In the genomic region with DNA sequence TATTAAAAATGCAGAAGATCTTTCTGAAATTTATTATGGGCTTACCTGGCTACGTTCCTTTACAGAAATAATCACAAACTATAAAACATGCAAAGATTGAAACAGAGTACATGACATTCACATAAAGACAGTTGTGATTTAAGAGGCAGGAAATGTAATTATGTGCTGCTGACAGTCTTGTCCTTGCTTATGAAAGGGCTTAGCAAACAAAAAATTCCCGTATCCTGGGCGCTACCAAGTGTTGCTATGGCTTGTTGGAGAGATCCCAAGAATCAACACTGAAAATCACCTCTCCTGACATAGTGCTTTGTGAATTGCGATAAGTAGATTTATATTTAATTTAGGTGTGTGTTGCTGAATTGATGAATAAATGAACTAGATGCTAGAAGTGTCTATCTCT, we compare ENCODE assay signal across 22 cellular contexts.
"Had no signal": no experiment of that assay in that cellular context is flagged by ENCODE, and none has a peak within 500 bp of the region (broad histone marks: within the 10 kb centered on the region; RNA-seq: fewer than 3 reads in every experiment).

No MANE protein-coding gene starts in this region.

- DNase-seq: activated CD4-positive, alpha-beta T cell treated with anti-CD3 and anti-CD28 coated beads for 1 hour; activated CD4-positive, alpha-beta T cell treated with anti-CD3 and anti-CD28 coated beads, Interleukin-2, amount 50 U/mL, for 4 hours; activated naive CD4-positive, alpha-beta T cell treated with anti-CD3 and anti-CD28 coated beads for 36 hours; activated T-cell treated with anti-CD3 and anti-CD28 coated beads for 4 hours; dermis blood vessel endothelial cell; effector memory CD8-positive, alpha-beta T cell; gastrocnemius medialis; heart left ventricle; immature natural killer cell; left cardiac atrium; lower lobe of right lung; psoas muscle; right lobe of liver; stimulated activated CD4-positive, alpha-beta T cell treated with anti-CD3 and anti-CD28 coated beads, Interleukin-4, amount 100 ng/mL, for 4 hours; stimulated activated CD8-positive, alpha-beta memory T cell treated with anti-CD3 and anti-CD28 coated beads, Interleukin-4, amount 100 ng/mL, for 48 hours; stimulated activated naive CD8-positive, alpha-beta T cell treated with anti-CD3 and anti-CD28 coated beads, Interleukin-15, Interleukin-2, amounts not matched to agents 100 U/mL and 50 U/mL, for 24 hours; trophoblast cell had no signal

- ATAC-seq: effector memory CD8-positive, alpha-beta T cell; gastrocnemius medialis; heart left ventricle; left cardiac atrium; psoas muscle; right lobe of liver; stimulated activated naive CD8-positive, alpha-beta T cell treated with anti-CD3 and anti-CD28 coated beads, Interleukin-15, Interleukin-2, amounts not matched to agents 100 U/mL and 50 U/mL, for 24 hours had no signal

- H3K27me3 ChIP-seq: ascending aorta, gastrocnemius medialis, heart left ventricle, right lobe of liver had no signal

- H3K27ac ChIP-seq: ascending aorta, epithelial cell of prostate, gastrocnemius medialis, heart left ventricle, lower lobe of right lung, psoas muscle, right lobe of liver, VCaP had no signal

- H3K4me3 ChIP-seq: ascending aorta, gastrocnemius medialis, heart left ventricle, lower lobe of right lung, psoas muscle, right lobe of liver, smooth muscle cell had no signal

- H3K36me3 ChIP-seq: ascending aorta, gastrocnemius medialis, heart left ventricle, lower lobe of right lung, right lobe of liver had no signal

- FAIRE-seq: bronchial epithelial cell had no signal
